8 cellular contexts compared by ENCODE assay signal in genomic region chr20:41317536-41318270, GRCh38. TPM values are rescaled to one million over a fixed set of nuclear protein-coding genes. Genes with fewer than 3 reads are reported as not detected.
DNase-seq lines count a peak whose midpoint lies in the region; TF ChIP-seq lines count a peak whose summit lies in the region.

Gene ZHX3, minus strand, starts transcription at chr20:41317731. Its CDS starts 112,815 bp downstream, at chr20:41204916.

- H3K4me1 Mint-ChIP-seq in nephron, result peaks cover 29% of the 10 kb centered on the region
- peaks cover 33% of the 10 kb centered on the region for H3K4me1 Mint-ChIP-seq in stimulated activated naive CD8-positive, alpha-beta T cell treated with anti-CD3 and anti-CD28 coated beads, Interleukin-15, Interleukin-2, amounts not matched to agents 100 ng/mL and 50 ng/mL, for 24 hours (ENCODE audit: low read depth)

- peak within 1 kb of the TSS; percentile 83 to 95 (median 85) for H3K27ac Mint-ChIP-seq in nephron
- H3K27ac Mint-ChIP-seq in stimulated activated naive CD8-positive, alpha-beta T cell treated with anti-CD3 and anti-CD28 coated beads, Interleukin-15, Interleukin-2, amounts not matched to agents 100 ng/mL and 50 ng/mL, for 24 hours, result peak within 1 kb of the TSS; percentile 91

- no peaks in the 10 kb centered on the region for H3K36me3 Mint-ChIP-seq in nephron (ENCODE audit: low read depth)
- no peaks in the 10 kb centered on the region for H3K36me3 Mint-ChIP-seq in stimulated activated naive CD8-positive, alpha-beta T cell treated with anti-CD3 and anti-CD28 coated beads, Interleukin-15, Interleukin-2, amounts not matched to agents 100 ng/mL and 50 ng/mL, for 24 hours (ENCODE audit: low read depth)

- in situ Hi-C loops in HAP-1 (cut with MboI; ENCODE audit: low sequenced_read_pairs), result no loop called here

- DNase-seq in ELR (ENCODE audit: low read depth), result peak; percentile 99
- peak; percentile 92 to 98 for DNase-seq in HAP-1 (ENCODE audit: low spot score in 2 of 2)
- DNase-seq in MG63, result peak; percentile 98
- DNase-seq in SHP77 (lab: John Stamatoyannopoulos, UW), result peak; percentile 87 to 94
- peak; percentile 98 for DNase-seq in activated effector memory CD4-positive, alpha-beta T cell treated with anti-CD3 and anti-CD28 coated beads, Interleukin-2, amount 50 U/mL, for 16 hours
- peak; percentile 92 for DNase-seq in fibroblast of the aortic adventitia (ENCODE audit: low read depth)

- H3K9me3 ChIP-seq in HAP-1, result no peaks in the 10 kb centered on the region
- H3K9me3 ChIP-seq in MG63, result no peaks in the 10 kb centered on the region

- H3K4me3 Mint-ChIP-seq in nephron, result peak within 1 kb of the TSS; percentile 82 to 87 (median 87)
- peak within 1 kb of the TSS; percentile 92 for H3K4me3 Mint-ChIP-seq in stimulated activated naive CD8-positive, alpha-beta T cell treated with anti-CD3 and anti-CD28 coated beads, Interleukin-15, Interleukin-2, amounts not matched to agents 100 ng/mL and 50 ng/mL, for 24 hours

- H3K27me3 ChIP-seq in HAP-1 (ENCODE audit: low read depth) (peaks cover 6% of the 10 kb centered on the region), MG63 (no peaks in the 10 kb centered on the region)

- no peaks in the 10 kb centered on the region for H3K9me3 Mint-ChIP-seq in nephron
- H3K9me3 Mint-ChIP-seq in stimulated activated naive CD8-positive, alpha-beta T cell treated with anti-CD3 and anti-CD28 coated beads, Interleukin-15, Interleukin-2, amounts not matched to agents 100 ng/mL and 50 ng/mL, for 24 hours, result no peaks in the 10 kb centered on the region

- peaks cover 17% of the 10 kb centered on the region for H3K4me1 ChIP-seq in HAP-1

- peaks cover 4% of the 10 kb centered on the region for H3K27me3 Mint-ChIP-seq in nephron (ENCODE audit: low read depth)
- H3K27me3 Mint-ChIP-seq in stimulated activated naive CD8-positive, alpha-beta T cell treated with anti-CD3 and anti-CD28 coated beads, Interleukin-15, Interleukin-2, amounts not matched to agents 100 ng/mL and 50 ng/mL, for 24 hours, result no peaks in the 10 kb centered on the region

- H3K36me3 ChIP-seq in HAP-1 (replicated peaks) (no peaks in the 10 kb centered on the region), MG63 (peaks cover 4% of the 10 kb centered on the region)

- H3K4me3 ChIP-seq in HAP-1, result peak within 1 kb of the TSS; percentile 74
- peak within 1 kb of the TSS; percentile 75 for H3K4me3 ChIP-seq in MG63
- H3K4me3 ChIP-seq in fibroblast of the aortic adventitia (ENCODE audit: low read depth, low read length), result peak within 1 kb of the TSS; percentile 92

- no peak for TF ChIP-seq CTCF in fibroblast of the aortic adventitia (IDR thresholded peaks at IDR 0.05; ENCODE audit: insufficient read depth, low read length)
- TF ChIP-seq CTCF in nephron (IDR thresholded peaks at IDR 0.05; ENCODE audit: unreplicated experiment in 3 of 3), result no peak

RNA-seq across cellular contexts. Expression of gene ZHX3, which starts in this region (rescaled TPM):
- total RNA-seq in MG63 (2014; rRNA removed; shearing (Covaris generic); ENCODE audit: low replicate concordance), result 4.9 and 5.3 TPM in 2 replicates
- 22.1 and 47.2 TPM in 2 replicates for total RNA-seq in fibroblast of the aortic adventitia (ENCODE audit: low replicate concordance)

Comparison
In these comparisons a context has a peak if more than half of its experiments do, and no peak if none do; other contexts are left out.
1. Peak in every context shown above with its lines: DNase-seq and H3K4me3 ChIP-seq.